1 cellular context compared by ENCODE assay signal in genomic region chr7:100673302-100673941, GRCh38.
TF ChIP-seq lines count a peak whose summit lies in the region.

GNB2 (plus strand) TSS chr7:100673740; CDS start chr7:100676266, 2,526 bp downstream.

TF ChIP-seq in HepG2, 621 proteins besides CTCF, POLR2A, EP300 and RAD21 (continued from another document and continues in another):
- TF ChIP-seq ZNF34 (CRISPR knock-in tag; IDR thresholded peaks at IDR 0.05; ENCODE audit: borderline replicate concordance) (no peak), FIP1L1 (IDR thresholded peaks at IDR 0.05; ENCODE audit: borderline replicate concordance, insufficient read depth, low read depth, low read length) (no peak), ETV5 (CRISPR knock-in tag; IDR thresholded peaks at IDR 0.05; ENCODE audit: borderline replicate concordance) (peak; percentile 30), ZNF724P (CRISPR knock-in tag; IDR thresholded peaks at IDR 0.05; ENCODE audit: borderline replicate concordance) (no peak), TFDP2 (CRISPR knock-in tag; IDR thresholded peaks at IDR 0.05) (peak; percentile 79), YEATS2 (CRISPR knock-in tag; IDR thresholded peaks at IDR 0.05; ENCODE audit: borderline replicate concordance) (peak; percentile 83; the same call in 1 of the 2 replicates), ZNF564 (CRISPR knock-in tag; IDR thresholded peaks at IDR 0.05) (no peak), ZBTB37 (CRISPR knock-in tag; IDR thresholded peaks at IDR 0.05) (no peak), ZNF256 (CRISPR knock-in tag; conservative IDR thresholded peaks at IDR 0.05) (no peak), ZNF484 (CRISPR knock-in tag; IDR thresholded peaks at IDR 0.05; ENCODE audit: borderline replicate concordance, low read depth) (no peak), HOXA7 (CRISPR knock-in tag; IDR thresholded peaks at IDR 0.05) (no peak), ZGPAT (CRISPR knock-in tag; IDR thresholded peaks at IDR 0.05) (peak; percentile 84), ZNF225 (CRISPR knock-in tag; IDR thresholded peaks at IDR 0.05) (no peak; the same call in 1 of the 2 replicates), ZSCAN5A (CRISPR knock-in tag; IDR thresholded peaks at IDR 0.05; ENCODE audit: borderline replicate concordance) (no peak), SP140L (CRISPR knock-in tag; IDR thresholded peaks at IDR 0.05; ENCODE audit: borderline replicate concordance) (no peak), ZNF720 (CRISPR knock-in tag; IDR thresholded peaks at IDR 0.05) (no peak), ZNF841 (CRISPR knock-in tag; IDR thresholded peaks at IDR 0.05; ENCODE audit: borderline replicate concordance) (no peak), ZNF607 (CRISPR knock-in tag; IDR thresholded peaks at IDR 0.05; ENCODE audit: borderline replicate concordance) (peak; percentile 84; the same call in 1 of the 2 replicates), PITX1 (CRISPR knock-in tag; IDR thresholded peaks at IDR 0.05) (peak; percentile 31; the same call in 1 of the 2 replicates), KDM5A (IDR thresholded peaks at IDR 0.05; ENCODE audit: borderline replicate concordance, low read length) (peak; percentile 46; the same call in 1 of the 2 replicates), SKIL (CRISPR knock-in tag; IDR thresholded peaks at IDR 0.05; ENCODE audit: borderline replicate concordance) (peak; percentile 68; the same call in 1 of the 2 replicates), ATF4 (CRISPR knock-in tag; IDR thresholded peaks at IDR 0.05) (no peak), SOX6 (IDR thresholded peaks at IDR 0.05) (no peak), SOX6 (CRISPR knock-in tag; IDR thresholded peaks at IDR 0.05) (peak; percentile 61), ZNF781 (CRISPR knock-in tag; IDR thresholded peaks at IDR 0.05; ENCODE audit: borderline replicate concordance, not compliant biosample characterization) (no peak), PRPF4 (IDR thresholded peaks at IDR 0.05; ENCODE audit: low read depth, low read length, poor library complexity, severe bottlenecking) (no peak), ZNF572 (CRISPR knock-in tag; IDR thresholded peaks at IDR 0.05) (0 out of 2 replicates have a peak, but pooled peaks have one; percentile 28), HNRNPLL (IDR thresholded peaks at IDR 0.05; ENCODE audit: low read depth, low read length, poor library complexity, severe bottlenecking) (peak; percentile 80), ZNF510 (CRISPR knock-in tag; IDR thresholded peaks at IDR 0.05; ENCODE audit: low read depth) (no peak; the same call in 1 of the 2 replicates), ZFP36 (IDR thresholded peaks at IDR 0.05; ENCODE audit: borderline replicate concordance, low read depth, low read length, partially characterized antibody) (no peak), RERE (CRISPR knock-in tag; IDR thresholded peaks at IDR 0.05; ENCODE audit: low read depth) (no peak), TBP (CRISPR knock-in tag; IDR thresholded peaks at IDR 0.05) (0 out of 2 replicates have a peak, but pooled peaks have one; percentile 25), BHLHE40 (IDR thresholded peaks at IDR 0.05; ENCODE audit: low read length) (peak; percentile 98), ZSCAN29 (CRISPR knock-in tag; conservative IDR thresholded peaks at IDR 0.05) (0 out of 2 replicates have a peak, but pooled peaks have one; percentile 52), ETV6 (CRISPR knock-in tag; conservative IDR thresholded peaks at IDR 0.05) (0 out of 2 replicates have a peak, but pooled peaks have one; percentile 46), ARNT2 (CRISPR knock-in tag; IDR thresholded peaks at IDR 0.05; ENCODE audit: low read depth) (no peak; the same call in 1 of the 2 replicates), ZNF460 (CRISPR knock-in tag; IDR thresholded peaks at IDR 0.05; ENCODE audit: borderline replicate concordance) (no peak), HNF4G (IDR thresholded peaks at IDR 0.05; ENCODE audit: borderline replicate concordance, low read depth, low read length) (no peak), HNF4G (CRISPR knock-in tag; IDR thresholded peaks at IDR 0.05; ENCODE audit: borderline replicate concordance, low read depth) (no peak), CREB1 (IDR thresholded peaks at IDR 0.05) (peak; percentile 84), CREB1 (CRISPR knock-in tag; IDR thresholded peaks at IDR 0.05) (no peak; the same call in 1 of the 2 replicates), SIX1 (CRISPR knock-in tag; IDR thresholded peaks at IDR 0.05; ENCODE audit: borderline replicate concordance) (0 out of 2 replicates have a peak, but pooled peaks have one; percentile 24), TEAD3 (CRISPR knock-in tag; optimal IDR thresholded peaks at IDR 0.05; ENCODE audit: borderline replicate concordance) (peak; percentile 87), ZNF800 (CRISPR knock-in tag; IDR thresholded peaks at IDR 0.05) (0 out of 2 replicates have a peak, but pooled peaks have one; percentile 42), HNRNPUL1 (IDR thresholded peaks at IDR 0.05; ENCODE audit: low read depth, low read length) (no peak), ZNF891 (CRISPR knock-in tag; IDR thresholded peaks at IDR 0.05) (peak; percentile 73; the same call in 1 of the 2 replicates), ZKSCAN5 (CRISPR knock-in tag; IDR thresholded peaks at IDR 0.05) (no peak), ZBTB43 (CRISPR knock-in tag; conservative IDR thresholded peaks at IDR 0.05) (no peak), ZNF232 (CRISPR knock-in tag; IDR thresholded peaks at IDR 0.05; ENCODE audit: borderline replicate concordance) (no peak)
